15 cellular contexts compared by ENCODE assay signal in the genomic region with DNA sequence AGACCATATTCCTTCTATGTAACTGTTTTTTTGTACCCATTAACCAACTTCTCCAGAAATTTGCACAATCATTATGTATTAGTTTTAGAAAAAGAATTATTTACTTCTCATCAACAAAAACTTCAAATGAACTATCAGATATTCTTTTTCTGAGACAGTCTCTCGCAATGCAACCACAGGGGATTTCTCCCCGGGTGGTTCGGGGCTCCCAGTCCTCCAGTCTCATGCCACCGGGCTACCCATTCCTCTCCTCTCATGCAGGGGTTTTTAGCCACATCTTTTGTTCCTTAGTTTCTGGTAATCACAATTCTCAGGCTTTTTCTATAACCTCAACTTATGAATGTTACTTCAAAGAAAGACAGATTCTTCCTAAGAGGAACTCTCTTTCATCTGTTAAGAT. TPM values are rescaled to one million over a fixed set of nuclear protein-coding genes. Genes with fewer than 3 reads are reported as not detected.
DNase-seq lines count a peak whose midpoint lies in the region; ATAC-seq and TF ChIP-seq lines count a peak whose summit lies in the region.
"Had no signal": no experiment of that assay in that cellular context is flagged by ENCODE, and none has a peak within 500 bp of the region (broad histone marks: within the 10 kb centered on the region; RNA-seq: fewer than 3 reads in every experiment).

No MANE protein-coding gene starts in this region.

- H3K4me3 Mint-ChIP-seq in T-helper 2 cell treated with Interferon-gamma antibody and Interleukin-4, amounts not matched to agents 5 μg/mL and 100 μg/mL, for 36 hours, result no peak overlapping the region
- H3K4me3 Mint-ChIP-seq in CD4-positive, CD25-positive, alpha-beta regulatory T cell, result peak overlapping the region; percentile 62 to 78 (median 72)
- peak overlapping the region; percentile 30 for H3K4me3 Mint-ChIP-seq in memory B cell

- intact Hi-C loops in prostate gland (cut with DNase I), result no loop called here

- H3K4me1 Mint-ChIP-seq in T-helper 2 cell treated with Interferon-gamma antibody and Interleukin-4, amounts not matched to agents 5 μg/mL and 100 μg/mL, for 36 hours (ENCODE audit: low read depth), result peaks cover 45% of the 10 kb centered on the region
- peaks cover 17 to 79% (median 37%) of the 10 kb centered on the region in 4 donors for H3K4me1 Mint-ChIP-seq in CD4-positive, CD25-positive, alpha-beta regulatory T cell
- peaks cover 53% of the 10 kb centered on the region for H3K4me1 Mint-ChIP-seq in memory B cell

- no peaks in the 10 kb centered on the region for H3K27me3 ChIP-seq in CD4-positive, CD25-positive, alpha-beta regulatory T cell (ENCODE audit: control insufficient read depth, insufficient read depth, low read length)
- no peaks in the 10 kb centered on the region for H3K27me3 ChIP-seq in prostate gland (replicated peaks; ENCODE audit: insufficient read depth)

- H3K36me3 Mint-ChIP-seq in T-helper 2 cell treated with Interferon-gamma antibody and Interleukin-4, amounts not matched to agents 5 μg/mL and 100 μg/mL, for 36 hours (ENCODE audit: low read depth), result no peaks in the 10 kb centered on the region
- H3K36me3 Mint-ChIP-seq in CD4-positive, CD25-positive, alpha-beta regulatory T cell, result no peaks in the 10 kb centered on the region
- peaks cover 5% of the 10 kb centered on the region for H3K36me3 Mint-ChIP-seq in memory B cell

- DNase-seq in T-helper 2 cell treated with Interferon-gamma antibody and Interleukin-4, amounts not matched to agents 5 μg/mL and 100 μg/mL, for 36 hours (ENCODE audit: low spot score), result peak; percentile 36
- no peak for DNase-seq in T-helper 2 cell
- no peak for DNase-seq in CD4-positive, CD25-positive, alpha-beta regulatory T cell
- no peak for DNase-seq in memory B cell (ENCODE audit: low spot score in 2 of 2)
- no peak for DNase-seq in prostate gland (ENCODE audit: low spot score)
- DNase-seq in AG08395 (ENCODE audit: low spot score), result no peak
- DNase-seq: 8988T, C1 segment of cervical spinal cord, DMS153, GOT3, NCI-H1436 treated with DMSO at 0.1 percent for 48 hours, NCI-H2227 treated with DMSO at 0.1 percent for 48 hours, NCI-H524 treated with DMSO at 0.1 percent for 48 hours had no signal

- peak overlapping the region; percentile 17 for H3K27ac ChIP-seq in CD4-positive, CD25-positive, alpha-beta regulatory T cell (ENCODE audit: insufficient read depth, low read length, poor library complexity, severe bottlenecking)
- H3K27ac ChIP-seq in prostate gland, result no peak overlapping the region

- peaks cover 8% of the 10 kb centered on the region for H3K9me3 Mint-ChIP-seq in T-helper 2 cell treated with Interferon-gamma antibody and Interleukin-4, amounts not matched to agents 5 μg/mL and 100 μg/mL, for 36 hours
- H3K9me3 Mint-ChIP-seq in CD4-positive, CD25-positive, alpha-beta regulatory T cell, result peaks cover 0 to 2% (median 0%) of the 10 kb centered on the region in 7 donors
- H3K9me3 Mint-ChIP-seq in memory B cell, result peaks cover 1% of the 10 kb centered on the region

- TF ChIP-seq POLR2A in prostate gland (IDR thresholded peaks at IDR 0.05), result no peak

- no peak overlapping the region for H3K27ac Mint-ChIP-seq in T-helper 2 cell treated with Interferon-gamma antibody and Interleukin-4, amounts not matched to agents 5 μg/mL and 100 μg/mL, for 36 hours
- H3K27ac Mint-ChIP-seq in CD4-positive, CD25-positive, alpha-beta regulatory T cell, result peak overlapping the region in 2 of 3 donors; percentile 22 to 47
- H3K27ac Mint-ChIP-seq in memory B cell, result peak overlapping the region; percentile 62

- H3K4me3 ChIP-seq in CD4-positive, CD25-positive, alpha-beta regulatory T cell (ENCODE audit: low read depth, low read length), result peak overlapping the region; percentile 32
- H3K4me3 ChIP-seq in prostate gland, result no peak overlapping the region

- H3K27me3 Mint-ChIP-seq in T-helper 2 cell treated with Interferon-gamma antibody and Interleukin-4, amounts not matched to agents 5 μg/mL and 100 μg/mL, for 36 hours (ENCODE audit: low read depth), result no peaks in the 10 kb centered on the region
- H3K27me3 Mint-ChIP-seq in CD4-positive, CD25-positive, alpha-beta regulatory T cell, result peaks cover 6% of the 10 kb centered on the region
- peaks cover 2% of the 10 kb centered on the region for H3K27me3 Mint-ChIP-seq in memory B cell

- TF ChIP-seq CTCF in prostate gland (IDR thresholded peaks at IDR 0.05), result no peak

- H3K36me3 ChIP-seq in CD4-positive, CD25-positive, alpha-beta regulatory T cell (ENCODE audit: control insufficient read depth, insufficient read depth, low read length), result no peaks in the 10 kb centered on the region
- H3K36me3 ChIP-seq in prostate gland, result no peaks in the 10 kb centered on the region

- H3K9me3 ChIP-seq in CD4-positive, CD25-positive, alpha-beta regulatory T cell (ENCODE audit: control insufficient read depth in 2 of 2, low read length in 2 of 2), result no peaks in the 10 kb centered on the region
- no peaks in the 10 kb centered on the region for H3K9me3 ChIP-seq in prostate gland

- peaks cover 12% of the 10 kb centered on the region for H3K4me1 ChIP-seq in CD4-positive, CD25-positive, alpha-beta regulatory T cell (ENCODE audit: control insufficient read depth, insufficient read depth, low read length, poor library complexity, severe bottlenecking)
- no peaks in the 10 kb centered on the region for H3K4me1 ChIP-seq in prostate gland (replicated peaks)

- 97% methylated on average over 4 of the region's 4 CpGs for WGBS in prostate gland

- no peak for ATAC-seq in CD4-positive, CD25-positive, alpha-beta regulatory T cell (ENCODE audit: low read depth in 2 of 2)
- ATAC-seq in HG02798 (IDR thresholded peaks at IDR 0.05; ENCODE audit: poor library complexity, unreplicated experiment) (peak; percentile 17), memory B cell (ENCODE audit: low read depth) (no peak), HG02870 (IDR thresholded peaks at IDR 0.05; ENCODE audit: unreplicated experiment) (no peak)

RNA-seq across cellular contexts. Expression of a gene that starts 46.6 kb away (rescaled TPM):
- total RNA-seq in CD4-positive, CD25-positive, alpha-beta regulatory T cell, result 0.67 TPM
- 1 to 10 TPM; 1.8 to 4.5 (median 2.5) TPM for polyA plus RNA-seq in CD4-positive, CD25-positive, alpha-beta regulatory T cell
- total RNA-seq in prostate gland, result not detected
